8 cellular contexts compared by ENCODE assay signal in the genomic region with DNA sequence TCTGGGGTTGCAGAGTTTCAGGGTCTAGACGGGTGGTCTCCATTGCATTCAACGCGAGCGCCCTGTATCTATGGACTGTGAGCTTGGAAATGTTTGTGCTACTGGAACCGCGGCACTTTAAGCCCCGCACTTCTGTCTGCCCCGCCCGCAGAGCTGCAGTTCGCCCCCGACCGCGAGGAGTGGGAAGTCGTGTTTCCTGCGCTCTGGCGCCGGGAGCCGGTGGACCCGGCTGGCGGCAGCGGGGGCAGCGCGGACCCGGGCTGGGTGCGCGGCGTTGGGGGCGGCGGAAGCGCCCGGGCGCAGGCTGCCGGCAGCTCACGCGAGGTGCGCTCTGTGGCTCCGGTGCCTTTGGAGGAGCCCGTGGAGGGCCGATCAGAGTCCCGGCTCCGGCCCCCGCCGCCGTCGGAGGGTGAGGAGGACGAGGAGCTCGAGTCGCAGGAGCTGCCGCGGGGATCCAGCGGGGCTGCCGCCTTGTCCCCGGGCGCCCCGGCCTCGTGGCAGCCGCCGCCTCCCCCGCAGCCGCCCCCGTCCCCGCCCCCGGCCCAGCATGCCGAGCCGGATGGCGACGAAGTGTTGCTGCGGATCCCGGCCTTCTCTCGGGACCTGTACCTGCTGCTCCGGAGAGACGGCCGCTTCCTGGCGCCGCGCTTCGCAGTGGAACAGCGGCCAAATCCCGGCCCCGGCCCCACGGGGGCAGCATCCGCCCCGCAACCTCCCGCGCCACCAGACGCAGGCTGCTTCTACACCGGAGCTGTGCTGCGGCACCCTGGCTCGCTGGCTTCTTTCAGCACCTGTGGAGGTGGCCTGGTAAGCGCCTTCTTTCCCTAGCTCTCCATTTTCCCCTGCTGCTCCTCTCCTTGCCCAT. TPM values are rescaled to one million over a fixed set of nuclear protein-coding genes. Genes with fewer than 3 reads are reported as not detected.
DNase-seq lines count a peak whose midpoint lies in the region; ATAC-seq and TF ChIP-seq lines count a peak whose summit lies in the region.

No MANE protein-coding gene starts in this region.

- H3K4me1 ChIP-seq in esophagus (ENCODE audit: control insufficient read depth in 2 of 2, insufficient read depth in 2 of 2, low read length in 1 of 2), result peaks cover 0 to 4% of the 10 kb centered on the region in 2 donors
- H3K4me1 ChIP-seq in CD8-positive, alpha-beta memory T cell (ENCODE audit: insufficient read depth, low read length), result no peaks in the 10 kb centered on the region

- POLR2A ChIA-PET in naive thymus-derived CD8-positive, alpha-beta T cell (lab: Charles Lee), result no interaction called here
- POLR2A ChIA-PET in CD8-positive, alpha-beta memory T cell (lab: Charles Lee), result no interaction called here

- H3K9me3 ChIP-seq in SK-N-MC (ENCODE audit: low read depth, low read length) (no peaks in the 10 kb centered on the region), esophagus (ENCODE audit: control insufficient read depth in 2 of 2, insufficient read depth in 1 of 2, low read depth in 1 of 2, low read length in 1 of 2) (no peaks in the 10 kb centered on the region)
- no peaks in the 10 kb centered on the region for H3K9me3 ChIP-seq in CD8-positive, alpha-beta memory T cell (ENCODE audit: low read length)

- CTCF ChIA-PET in CD8-positive, alpha-beta memory T cell (lab: Charles Lee), result no interaction called here

- peaks cover 2 to 12% (median 7%) of the 10 kb centered on the region in 4 donors for H3K4me1 Mint-ChIP-seq in naive thymus-derived CD8-positive, alpha-beta T cell
- H3K4me1 Mint-ChIP-seq in CD8-positive, alpha-beta memory T cell, result peaks cover 2 to 12% (median 6%) of the 10 kb centered on the region in 3 donors

- no peak for ATAC-seq in naive thymus-derived CD8-positive, alpha-beta T cell

- H3K27me3 ChIP-seq in GM06990 (replicated peaks; ENCODE audit: control insufficient read depth, insufficient read depth, low read length) (no peaks in the 10 kb centered on the region; the same call in 1 of the 2 replicates), esophagus (ENCODE audit: control insufficient read depth in 1 of 2, insufficient read depth in 2 of 2, low read length in 2 of 2) (peaks cover 0 to 2% of the 10 kb centered on the region in 2 donors)
- no peaks in the 10 kb centered on the region for H3K27me3 ChIP-seq in CD8-positive, alpha-beta memory T cell (ENCODE audit: insufficient read depth, low read length, poor library complexity, severe bottlenecking)

- no peak overlapping the region for H3K27ac ChIP-seq in SK-N-MC
- H3K27ac ChIP-seq in esophagus (ENCODE audit: low read depth in 2 of 2, low read length in 1 of 2), result no peak overlapping the region
- no peak overlapping the region for H3K27ac ChIP-seq in CD8-positive, alpha-beta memory T cell (ENCODE audit: low read depth, low read length)

- no peaks in the 10 kb centered on the region for H3K36me3 ChIP-seq in GM06990 (ENCODE audit: control insufficient read depth, insufficient read depth, low read length)
- H3K36me3 ChIP-seq in SK-N-MC (ENCODE audit: insufficient read depth, low read length), result no peaks in the 10 kb centered on the region
- no peaks in the 10 kb centered on the region for H3K36me3 ChIP-seq in esophagus (ENCODE audit: control insufficient read depth in 2 of 2, insufficient read depth in 2 of 2, low read length in 1 of 2)
- H3K36me3 ChIP-seq in CD8-positive, alpha-beta memory T cell (ENCODE audit: insufficient read depth, low read length), result no peaks in the 10 kb centered on the region

- H3K36me3 Mint-ChIP-seq in naive thymus-derived CD8-positive, alpha-beta T cell, result peaks cover 0 to 12% (median 0%) of the 10 kb centered on the region in 3 donors
- peaks cover 0 to 5% (median 0%) of the 10 kb centered on the region in 3 donors for H3K36me3 Mint-ChIP-seq in CD8-positive, alpha-beta memory T cell

- peaks cover 28 to 53% (median 39%) of the 10 kb centered on the region in 5 donors for H3K27me3 Mint-ChIP-seq in naive thymus-derived CD8-positive, alpha-beta T cell
- peaks cover 29 to 40% of the 10 kb centered on the region in 2 donors for H3K27me3 Mint-ChIP-seq in CD8-positive, alpha-beta memory T cell

- peak overlapping the region; percentile 22 for H3K4me3 ChIP-seq in GM06990 (replicated peaks; ENCODE audit: low read depth, low read length)
- peak overlapping the region; percentile 15 for H3K4me3 ChIP-seq in HFF-Myc (replicated peaks; ENCODE audit: low read depth, low read length)
- peak overlapping the region; percentile 45 for H3K4me3 ChIP-seq in SK-N-MC
- peak overlapping the region; percentile 43 to 45 for H3K4me3 ChIP-seq in esophagus (ENCODE audit: low read depth in 1 of 2, low read length in 2 of 2)
- H3K4me3 ChIP-seq in CD8-positive, alpha-beta memory T cell (ENCODE audit: low read length), result no peak overlapping the region

- peak overlapping the region in 6 of 10 donors; percentile 0 to 62 (median 38) for H3K4me3 Mint-ChIP-seq in naive thymus-derived CD8-positive, alpha-beta T cell
- peak overlapping the region in 1 of 7 donors; percentile 9 for H3K4me3 Mint-ChIP-seq in CD8-positive, alpha-beta memory T cell

- TF ChIP-seq CTCF in GM06990 (IDR thresholded peaks at IDR 0.05; ENCODE audit: insufficient read depth, low read length, poor library complexity, severe bottlenecking) (peak; percentile 46), HFF-Myc (IDR thresholded peaks at IDR 0.05; ENCODE audit: low read depth, low read length, missing control alignments) (peak; percentile 40)

- peaks cover 0 to 9% (median 3%) of the 10 kb centered on the region in 9 donors for H3K9me3 Mint-ChIP-seq in naive thymus-derived CD8-positive, alpha-beta T cell
- H3K9me3 Mint-ChIP-seq in CD8-positive, alpha-beta memory T cell, result peaks cover 0 to 9% (median 5%) of the 10 kb centered on the region in 5 donors

- WGBS in esophagus, 2 donors, result 1 to 2% methylated on average over 71 to 90 of the region's 90 CpGs

- no peak overlapping the region for H3K9ac ChIP-seq in SK-N-MC (ENCODE audit: insufficient read length)

- peak; percentile 31 for DNase-seq in GM06990 (ENCODE audit: extremely low read depth, insufficient read length)
- no peak for DNase-seq in HFF-Myc (ENCODE audit: extremely low read depth, low read depth)
- no peak for DNase-seq in SK-N-MC (ENCODE audit: low read depth, low spot score)
- no peak for DNase-seq in naive thymus-derived CD8-positive, alpha-beta T cell
- DNase-seq in NCI-H187 treated with DMSO at 0.1 percent for 48 hours (lab: John Stamatoyannopoulos, UW), result no peak
- no peak for DNase-seq in activated effector memory CD4-positive, alpha-beta T cell treated with Interleukin-2 at 50 U/mL for 16 hours
- no peak for DNase-seq in CD8-positive, alpha-beta memory T cell

- no peak overlapping the region for H3K27ac Mint-ChIP-seq in naive thymus-derived CD8-positive, alpha-beta T cell
- peak overlapping the region in 1 of 8 donors; percentile 20 for H3K27ac Mint-ChIP-seq in CD8-positive, alpha-beta memory T cell

RNA-seq across cellular contexts. Expression of gene ADAMTS19, which starts 1.1 kb away (rescaled TPM):
- polyA plus RNA-seq in esophagus, result under 1 TPM; 0.02 to 0.07 TPM
- not detected for total RNA-seq in naive thymus-derived CD8-positive, alpha-beta T cell
- not detected for polyA plus RNA-seq in naive thymus-derived CD8-positive, alpha-beta T cell
- not detected for total RNA-seq in CD8-positive, alpha-beta memory T cell
- not detected for polyA plus RNA-seq in CD8-positive, alpha-beta memory T cell
